Comparison of ENCODE assay signal across 19 cellular contexts in the genomic region with DNA sequence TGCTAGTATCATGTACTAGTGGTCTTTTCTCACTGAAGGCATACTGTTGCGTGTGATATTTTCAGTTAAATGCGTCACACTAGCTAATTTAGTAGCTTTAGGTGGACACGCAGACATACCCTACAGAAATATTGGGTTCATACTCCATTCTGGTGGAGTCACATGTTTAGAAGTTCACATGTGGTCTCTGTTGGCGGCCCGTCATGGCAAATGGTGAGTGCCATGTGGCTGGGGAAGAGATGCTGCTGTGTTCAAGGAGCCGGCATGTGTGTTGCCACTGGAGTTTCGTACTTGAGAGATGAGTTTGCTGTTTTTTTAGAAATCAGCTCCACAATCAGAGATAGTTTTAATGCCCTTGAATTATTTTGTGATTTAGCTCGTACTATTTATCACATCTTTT. TPM values are rescaled to one million over a fixed set of nuclear protein-coding genes. Genes with fewer than 3 reads are reported as not detected.
DNase-seq lines count a peak whose midpoint lies in the region; ATAC-seq, FAIRE-seq and TF ChIP-seq lines count a peak whose summit lies in the region.
"Had no signal": no experiment of that assay in that cellular context is flagged by ENCODE, and none has a peak within 500 bp of the region (broad histone marks: within the 10 kb centered on the region; RNA-seq: fewer than 3 reads in every experiment).

No MANE protein-coding gene starts in this region.

- H3K23me2 ChIP-seq in H1 (ENCODE audit: low read depth, low read length): no peaks in the 10 kb centered on the region

- POLR2A ChIA-PET in activated CD4-positive, alpha-beta T cell treated with anti-CD3 and anti-CD28 coated beads for 36 hours (lab: Charles Lee): interaction anchor here (0.6 kb wide), 1 partner anchor 36 kb away, joined by 4 read pairs; no protein-coding TSS in a partner anchor
- POLR2A ChIA-PET in H1 (lab: Charles Lee; ENCODE audit: partially characterized antibody): interaction anchor here (1.1 kb wide), 1 partner anchor 40 kb away, joined by 6 read pairs; no protein-coding TSS in a partner anchor

- no peak overlapping the region for H3K4me3 Mint-ChIP-seq in activated CD4-positive, alpha-beta T cell treated with anti-CD3 and anti-CD28 coated beads for 36 hours
- peak overlapping the region; percentile 36 to 58 for H3K4me3 Mint-ChIP-seq in stimulated activated naive B cell treated with anti-CD40 and anti-IgM and Interleukin-4, amounts not matched to agents 10 μg/mL and 1 μg/mL and 100 μg/mL, for 72 hours
- H3K4me3 Mint-ChIP-seq: mesothelial cell of epicardium had no signal

- peak overlapping the region; percentile 3 for H3K27ac Mint-ChIP-seq in activated CD4-positive, alpha-beta T cell treated with anti-CD3 and anti-CD28 coated beads for 36 hours
- peak overlapping the region; percentile 96 for H3K27ac Mint-ChIP-seq in stimulated activated naive B cell treated with anti-CD40 and anti-IgM and Interleukin-4, amounts not matched to agents 10 μg/mL and 1 μg/mL and 100 μg/mL, for 72 hours

- TF ChIP-seq CTCF in RWPE2 (IDR thresholded peaks at IDR 0.05; ENCODE audit: poor library complexity, severe bottlenecking) (no peak), H1 (IDR thresholded peaks at IDR 0.05; ENCODE audit: control extremely low read depth in 1 of 3, insufficient read depth in 1 of 3, low read depth in 1 of 3, low read length in 3 of 3) (no peak)

- no peak overlapping the region for H2AFZ ChIP-seq in H1 (ENCODE audit: low read length)

- H3K23ac ChIP-seq in H1 (ENCODE audit: insufficient read length): no peak overlapping the region

- H2BK15ac ChIP-seq in H1 (ENCODE audit: low read length): no peak overlapping the region

- H4K91ac ChIP-seq in H1 (replicated peaks; ENCODE audit: insufficient read length, low read length): no peak overlapping the region

- peaks cover 4% of the 10 kb centered on the region for H3K79me1 ChIP-seq in H1 (ENCODE audit: low read depth, low read length)

- H4K5ac ChIP-seq in H1 (ENCODE audit: insufficient read length, low read depth, low read length): no peak overlapping the region

- no peak for TF ChIP-seq POLR2A in H1 (IDR thresholded peaks at IDR 0.05; ENCODE audit: control extremely low read depth in 1 of 2, low read depth in 2 of 2, low read length in 2 of 2)

- no peak overlapping the region for H3K4me3 ChIP-seq in RWPE2 (ENCODE audit: severe bottlenecking)
- no peak overlapping the region for H3K4me3 ChIP-seq in H1 (ENCODE audit: extremely low read depth in 1 of 4, insufficient read depth in 2 of 4, low read depth in 3 of 4, low read length in 4 of 4)

- no peak overlapping the region for H2BK12ac ChIP-seq in H1 (ENCODE audit: low read depth, low read length)

- H3K79me2 ChIP-seq in H1 (ENCODE audit: control insufficient read depth in 1 of 2, insufficient read depth in 2 of 2, low read length in 2 of 2): peaks cover 0 to 95% of the 10 kb centered on the region in 2 experiments

- no peak overlapping the region for H2AK5ac ChIP-seq in H1 (ENCODE audit: low read depth, low read length)

- H3K9me3 ChIP-seq in RWPE2 (ENCODE audit: severe bottlenecking): no peaks in the 10 kb centered on the region
- H3K9me3 ChIP-seq in H1 (ENCODE audit: insufficient read depth in 2 of 2, low read depth in 1 of 2, low read length in 1 of 2): no peaks in the 10 kb centered on the region

- CTCF ChIA-PET in activated CD4-positive, alpha-beta T cell treated with anti-CD3 and anti-CD28 coated beads for 36 hours (lab: Charles Lee): interaction anchor here (1.4 to 1.9 kb wide), 2 partner anchors 10 to 13 kb away, joined by 4 read pairs; no protein-coding TSS in a partner anchor
- CTCF ChIA-PET in H1 (lab: Charles Lee; ENCODE audit: partially characterized antibody): interaction anchor here (0.9 to 1.1 kb wide), 2 partner anchors 11 to 40 kb away, joined by 3 to 5 read pairs; no protein-coding TSS in a partner anchor

- no peak for FAIRE-seq in H1 (lab: Jason Lieb, UNC)
- FAIRE-seq: endometrium, TTC549 had no signal

- peaks cover 28% of the 10 kb centered on the region for H3K36me3 Mint-ChIP-seq in activated CD4-positive, alpha-beta T cell treated with anti-CD3 and anti-CD28 coated beads for 36 hours (ENCODE audit: low read depth)
- peaks cover 38 to 77% of the 10 kb centered on the region in 2 donors for H3K36me3 Mint-ChIP-seq in stimulated activated naive B cell treated with anti-CD40 and anti-IgM and Interleukin-4, amounts not matched to agents 10 μg/mL and 1 μg/mL and 100 μg/mL, for 72 hours
- H3K36me3 Mint-ChIP-seq: mesothelial cell of epicardium had no signal

- no peak overlapping the region for H3K9ac ChIP-seq in H1 (replicated peaks in 1 of 4; ENCODE audit: extremely low read depth in 1 of 4, low read depth in 3 of 4, low read length in 3 of 4)

- no peak overlapping the region for H3K18ac ChIP-seq in H1 (ENCODE audit: extremely low read depth, low read length)

- no peak overlapping the region for H2BK5ac ChIP-seq in H1 (ENCODE audit: low read depth, low read length)

- DNase-seq in activated CD4-positive, alpha-beta T cell treated with anti-CD3 and anti-CD28 coated beads for 36 hours: no peak
- no peak for DNase-seq in activated CD4-positive, alpha-beta T cell treated with anti-CD3 and anti-CD28 coated beads for 4 hours
- DNase-seq in RWPE2 (ENCODE audit: low spot score): no peak
- DNase-seq in H1 (ENCODE audit: low read depth in 1 of 2, low spot score in 2 of 2): no peak
- DNase-seq in stimulated activated naive B cell treated with anti-CD40 and anti-IgM and Interleukin-4, amounts not matched to agents 10 μg/mL and 1 μg/mL and 100 μg/mL, for 72 hours: no peak
- DNase-seq in activated CD4-positive, CD25-positive, alpha-beta regulatory T cell (lab: John Stamatoyannopoulos, UW): no peak
- no peak for DNase-seq in middle frontal gyrus (ENCODE audit: extremely low spot score, low spot score)
- no peak for DNase-seq in NCI-H128 (lab: John Stamatoyannopoulos, UW; ENCODE audit: unreplicated experiment)
- DNase-seq: activated CD4-positive, alpha-beta T cell treated with anti-CD3 and anti-CD28 coated beads, Interleukin-2, amount 50 U/mL, for 4 hours; activated naive CD4-positive, alpha-beta T cell treated with Interleukin-2 at 50 U/mL for 16 hours; aorta; cerebellar nuclear complex; NCI-H1930; NCI-H446 treated with DMSO at 0.1 percent for 48 hours; retina had no signal

- no peaks in the 10 kb centered on the region for H3K27me3 Mint-ChIP-seq in activated CD4-positive, alpha-beta T cell treated with anti-CD3 and anti-CD28 coated beads for 36 hours
- no peaks in the 10 kb centered on the region for H3K27me3 Mint-ChIP-seq in stimulated activated naive B cell treated with anti-CD40 and anti-IgM and Interleukin-4, amounts not matched to agents 10 μg/mL and 1 μg/mL and 100 μg/mL, for 72 hours

- H3K14ac ChIP-seq in H1 (ENCODE audit: insufficient read length): no peak overlapping the region

- no peaks in the 10 kb centered on the region for H4K20me1 ChIP-seq in H1 (replicated peaks in 1 of 2; ENCODE audit: control insufficient read depth in 1 of 2, insufficient read depth in 2 of 2, low read length in 2 of 2)

- no peak overlapping the region for H4K8ac ChIP-seq in H1 (ENCODE audit: extremely low read depth, insufficient read depth, low read length)

- peaks cover 64% of the 10 kb centered on the region for H3K4me1 Mint-ChIP-seq in activated CD4-positive, alpha-beta T cell treated with anti-CD3 and anti-CD28 coated beads for 36 hours
- H3K4me1 Mint-ChIP-seq in stimulated activated naive B cell treated with anti-CD40 and anti-IgM and Interleukin-4, amounts not matched to agents 10 μg/mL and 1 μg/mL and 100 μg/mL, for 72 hours: peaks cover 41 to 99% of the 10 kb centered on the region in 2 donors

- H3K4me1 ChIP-seq in RWPE2 (ENCODE audit: insufficient read depth, poor library complexity, severe bottlenecking): peaks cover 46% of the 10 kb centered on the region
- peaks cover 0 to 6% (median 3%) of the 10 kb centered on the region in 4 experiments; a peak in 5 of 7 replicates for H3K4me1 ChIP-seq in H1 (replicated peaks in 1 of 4; ENCODE audit: control insufficient read depth in 3 of 4, insufficient read depth in 4 of 4, low read length in 3 of 4)

- peaks cover 16% of the 10 kb centered on the region for H3K9me3 Mint-ChIP-seq in activated CD4-positive, alpha-beta T cell treated with anti-CD3 and anti-CD28 coated beads for 36 hours (ENCODE audit: low read depth)
- H3K9me3 Mint-ChIP-seq in stimulated activated naive B cell treated with anti-CD40 and anti-IgM and Interleukin-4, amounts not matched to agents 10 μg/mL and 1 μg/mL and 100 μg/mL, for 72 hours: peaks cover 10 to 16% of the 10 kb centered on the region in 2 donors

- H3K27me3 ChIP-seq in RWPE2 (ENCODE audit: insufficient read depth, poor library complexity, severe bottlenecking) (no peaks in the 10 kb centered on the region), H1 (replicated peaks in 1 of 4; ENCODE audit: control insufficient read depth in 3 of 4, extremely low read depth in 1 of 4, insufficient read depth in 3 of 4, low read length in 3 of 4) (no peaks in the 10 kb centered on the region)

- H2BK20ac ChIP-seq in H1 (ENCODE audit: low read length): no peak overlapping the region

- intact Hi-C loops in activated CD4-positive, alpha-beta T cell treated with anti-CD3 and anti-CD28 coated beads for 36 hours (cut with DNase I, micrococcal nuclease): loop anchor here in 1 of 2 experiments (2.0 kb wide), 1 partner anchor 29 kb away; no protein-coding TSS in a partner anchor

- H3K27ac ChIP-seq in RWPE2 (ENCODE audit: poor library complexity, severe bottlenecking) (peak overlapping the region; percentile 48), H1 (ENCODE audit: low read depth, low read length) (no peak overlapping the region)
- H3K27ac ChIP-seq: C4-2B had no signal

- no peak for ATAC-seq in activated CD4-positive, alpha-beta T cell treated with anti-CD3 and anti-CD28 coated beads for 36 hours
- no peak for ATAC-seq in RWPE2 (ENCODE audit: low read depth)
- ATAC-seq in stimulated activated naive B cell treated with anti-CD40 and anti-IgM and Interleukin-4, amounts not matched to agents 10 μg/mL and 1 μg/mL and 100 μg/mL, for 72 hours (replicated peaks): no peak

- H3K36me3 ChIP-seq in RWPE2 (ENCODE audit: low read depth): peaks cover 8% of the 10 kb centered on the region
- no peaks in the 10 kb centered on the region for H3K36me3 ChIP-seq in H1 (ENCODE audit: control insufficient read depth in 2 of 4, insufficient read depth in 4 of 4, low read length in 3 of 4)

- H2BK120ac ChIP-seq in H1 (replicated peaks; ENCODE audit: low read depth, low read length): no peak overlapping the region

- no peak overlapping the region for H3K56ac ChIP-seq in H1 (replicated peaks; ENCODE audit: insufficient read length, low read depth, low read length)

- no peak overlapping the region for H3K4me2 ChIP-seq in H1 (ENCODE audit: insufficient read depth in 1 of 2, low read depth in 2 of 2, low read length in 2 of 2)

- no peak overlapping the region for H3K4ac ChIP-seq in H1 (replicated peaks; ENCODE audit: insufficient read length, low read depth, low read length)

- TF ChIP-seq RAD21 in H1 (IDR thresholded peaks at IDR 0.05 in 1 of 2, conservative IDR thresholded peaks at IDR 0.05 in 1 of 2; ENCODE audit: low read depth in 2 of 2, low read length in 2 of 2): no peak

- TF ChIP-seq EP300 in H1 (IDR thresholded peaks at IDR 0.05; ENCODE audit: borderline replicate concordance in 1 of 2, low read depth in 2 of 2, low read length in 2 of 2): no peak

- WGBS in H1 (ENCODE audit: extremely low coverage in 1 of 2, insufficient coverage in 1 of 2, insufficient read length in 1 of 2, insufficient replicate concordance in 2 of 2, low coverage in 1 of 2, low lambda C conversion rate in 2 of 2, missing lambda C conversion rate in 1 of 2), 2 experiments: 84% methylated on average over 8 of the region's 8 CpGs; no CpG with 5 or more reads in 1 of the 2 experiments

RNA-seq across cellular contexts. Expression of a gene that starts 41.6 kb away (rescaled TPM):
- total RNA-seq in activated CD4-positive, alpha-beta T cell treated with anti-CD3 and anti-CD28 coated beads for 36 hours: 10 to 100 TPM; 49.0 to 56.2 TPM
- total RNA-seq in H1 (2021; fragmentation: NEBNext Ultra II Directional; extraction: Animal tissue kit (Norgen Biotek cat#: 25700)): 78.3 and 79.8 TPM in 2 replicates
- 45.8 and 46.5 TPM in 2 replicates for polyA plus RNA-seq in H1 (2011; rRNA removed)
- polyA plus RNA-seq in H1 (2011; cell fraction: cytosol; rRNA removed): 43.2 TPM
- 84.2 TPM for polyA plus RNA-seq in H1 (2011; cell fraction: nucleus; rRNA removed)
- polyA plus RNA-seq in H1 (2012, experiment 1 of 2): 54.3 to 65.2 TPM (median 61.6 TPM) in 4 replicates
- 8.1 TPM for polyA plus RNA-seq in H1 (2012, experiment 2 of 2)
- polyA plus RNA-seq in H1 (2013, experiment 1 of 2): 42.7 TPM
- 39.1 TPM for polyA plus RNA-seq in H1 (2013, experiment 2 of 2)
- polyA minus RNA-seq in H1 (2011; rRNA and poly(A)+ RNA removed): 69.6 and 71.4 TPM in 2 replicates
- polyA minus RNA-seq in H1 (2011; cell fraction: cytosol; rRNA and poly(A)+ RNA removed): 60.5 TPM
- 96.9 TPM for polyA minus RNA-seq in H1 (2011; cell fraction: nucleus; rRNA and poly(A)+ RNA removed)
